ENCODE assay signal across 8 cellular contexts in genomic region chr2:196453613-196454047, GRCh38.
DNase-seq lines count a peak whose midpoint lies in the region; ATAC-seq and TF ChIP-seq lines count a peak whose summit lies in the region.

No MANE protein-coding gene starts in this region.

- H3K4me3 ChIP-seq in AG10803 (ENCODE audit: low read length), result no peak overlapping the region
- H3K4me3 ChIP-seq in OCI-LY3 (ENCODE audit: low read length), result no peak overlapping the region
- no peak overlapping the region for H3K4me3 ChIP-seq in brain microvascular endothelial cell (ENCODE audit: low read depth, low read length)
- no peak overlapping the region for H3K4me3 ChIP-seq in right lobe of liver
- no peak overlapping the region for H3K4me3 ChIP-seq in upper lobe of left lung

- peak overlapping the region; percentile 41 for H3K4me2 ChIP-seq in OCI-LY3 (ENCODE audit: low read length)

- no peaks in the 10 kb centered on the region for H4K20me1 ChIP-seq in OCI-LY3 (ENCODE audit: insufficient read depth, low read length)

- no peak for TF ChIP-seq EP300 in upper lobe of left lung (IDR thresholded peaks at IDR 0.05)

- H3K36me3 ChIP-seq in OCI-LY3 (replicated peaks; ENCODE audit: low read depth, low read length) (no peaks in the 10 kb centered on the region), brain microvascular endothelial cell (replicated peaks) (no peaks in the 10 kb centered on the region), right lobe of liver (no peaks in the 10 kb centered on the region), upper lobe of left lung (no peaks in the 10 kb centered on the region)

- H3K79me2 ChIP-seq in OCI-LY3 (ENCODE audit: low read length), result no peaks in the 10 kb centered on the region

- H3K27ac ChIP-seq in OCI-LY3 (ENCODE audit: low read length), result no peak overlapping the region
- H3K27ac ChIP-seq in brain microvascular endothelial cell, result no peak overlapping the region
- no peak overlapping the region for H3K27ac ChIP-seq in right lobe of liver
- H3K27ac ChIP-seq in upper lobe of left lung, result no peak overlapping the region

- intact Hi-C loops in right lobe of liver (cut with DNase I), result no loop called here

- DNase-seq in AG10803 (ENCODE audit: low read depth) (peak; percentile 55), brain microvascular endothelial cell (peak; percentile 51), right lobe of liver (peak in 1 of 3 donors; percentile 50), upper lobe of left lung (peak in 1 of 2 donors; percentile 22), GF-D8 (lab: John Stamatoyannopoulos, UW) (no peak)

- 0 out of 2 replicates have a peak, but pooled peaks cover 3% of the 10 kb centered on the region for H3K4me1 ChIP-seq in OCI-LY3 (ENCODE audit: low read length)
- peaks cover 0 to 2% (median 0%) of the 10 kb centered on the region in 4 donors for H3K4me1 ChIP-seq in right lobe of liver
- H3K4me1 ChIP-seq in upper lobe of left lung, result no peaks in the 10 kb centered on the region

- peak overlapping the region; percentile 55; the same call in 1 of the 2 replicates for H2AFZ ChIP-seq in OCI-LY3 (ENCODE audit: low read depth, low read length)

- H3K9ac ChIP-seq in OCI-LY3 (ENCODE audit: low read length), result no peak overlapping the region

- WGBS in right lobe of liver (ENCODE audit: insufficient coverage, low coverage, low lambda C conversion rate, missing lambda C conversion rate), result 0% methylated on average over 4 of the region's 4 CpGs
- WGBS in upper lobe of left lung, 2 donors, result 10 to 16% methylated on average over 4 of the region's 4 CpGs

- H3K9me3 ChIP-seq in OCI-LY3 (ENCODE audit: insufficient read depth, low read length), result no peaks in the 10 kb centered on the region
- no peaks in the 10 kb centered on the region for H3K9me3 ChIP-seq in right lobe of liver
- H3K9me3 ChIP-seq in upper lobe of left lung, result no peaks in the 10 kb centered on the region

- no peak for TF ChIP-seq POLR2A in right lobe of liver (IDR thresholded peaks at IDR 0.05)
- no peak for TF ChIP-seq POLR2A in upper lobe of left lung (IDR thresholded peaks at IDR 0.05)

- in situ Hi-C loops in brain microvascular endothelial cell (cut with HindIII; ENCODE audit: low pct_ligation_motif_present, low sequenced_read_pairs), result no loop called here

- TF ChIP-seq CTCF in AG10803 (conservative IDR thresholded peaks at IDR 0.05; ENCODE audit: low read length) (peak; percentile 68), OCI-LY3 (IDR thresholded peaks at IDR 0.05; ENCODE audit: low read depth, low read length) (peak; percentile 92), brain microvascular endothelial cell (IDR thresholded peaks at IDR 0.05; ENCODE audit: low read depth, low read length, missing control alignments) (peak; percentile 77), right lobe of liver (IDR thresholded peaks at IDR 0.05) (peak; percentile 48 to 62 (median 58)), upper lobe of left lung (IDR thresholded peaks at IDR 0.05) (peak in 5 of 6 experiments; percentile 22 to 47 (median 32))

- ATAC-seq in GM18867 (IDR thresholded peaks at IDR 0.05; ENCODE audit: unreplicated experiment) (peak; percentile 78), HG03439 (IDR thresholded peaks at IDR 0.05; ENCODE audit: unreplicated experiment) (peak; percentile 70), right lobe of liver (peak; percentile 84 to 86 (median 86)), upper lobe of left lung (ENCODE audit: low FRiP score in 2 of 2) (peak in 1 of 2 donors; percentile 45)

- H3K27me3 ChIP-seq in OCI-LY3 (ENCODE audit: low read depth, low read length) (peaks cover 13% of the 10 kb centered on the region; the same call in 1 of the 2 replicates), brain microvascular endothelial cell (replicated peaks) (peaks cover 16% of the 10 kb centered on the region), right lobe of liver (no peaks in the 10 kb centered on the region), upper lobe of left lung (no peaks in the 10 kb centered on the region)

Comparison
In these comparisons a context has a peak if more than half of its experiments do, and no peak if none do; other contexts are left out.
1. CTCF ChIP-seq: peak in every context shown above with its lines; median percentile 92 in OCI-LY3; 77 in brain microvascular endothelial cell; 68 in AG10803; 58 in right lobe of liver; 32 in upper lobe of left lung.